ENCODE assay signal across 10 cellular contexts in genomic region chr15:31343831-31344230, GRCh38. TPM values are rescaled to one million over a fixed set of nuclear protein-coding genes. Genes with fewer than 3 reads are reported as not detected.
DNase-seq lines count a peak whose midpoint lies in the region; ATAC-seq and TF ChIP-seq lines count a peak whose summit lies in the region.
"Had no signal": no experiment of that assay in that cellular context is flagged by ENCODE, and none has a peak within 500 bp of the region (broad histone marks: within the 10 kb centered on the region; RNA-seq: fewer than 3 reads in every experiment).

No MANE protein-coding gene starts in this region.

- H3K4me1 Mint-ChIP-seq in activated naive CD4-positive, alpha-beta T cell treated with anti-CD3 and anti-CD28 coated beads, Interleukin-2, amount 50 U/mL, for 24 hours: peaks cover 99% of the 10 kb centered on the region
- H3K4me1 Mint-ChIP-seq in activated naive CD8-positive, alpha-beta T cell treated with anti-CD3 and anti-CD28 coated beads, Interleukin-2, amount 50 U/mL, for 24 hours: peaks cover 94% of the 10 kb centered on the region

- H3K4me1 ChIP-seq in muscle layer of duodenum (ENCODE audit: control insufficient read depth in 1 of 2, insufficient read depth in 2 of 2, low read length in 2 of 2) (peaks cover 42 to 72% of the 10 kb centered on the region in 2 donors), transverse colon (peaks cover 55 to 100% (median 82%) of the 10 kb centered on the region in 4 donors)

- TF ChIP-seq CTCF in transverse colon (IDR thresholded peaks at IDR 0.05): no peak

- peak overlapping the region; percentile 19 for H3K4me3 Mint-ChIP-seq in activated naive CD4-positive, alpha-beta T cell treated with anti-CD3 and anti-CD28 coated beads, Interleukin-2, amount 50 U/mL, for 24 hours
- H3K4me3 Mint-ChIP-seq in activated naive CD8-positive, alpha-beta T cell treated with anti-CD3 and anti-CD28 coated beads, Interleukin-2, amount 50 U/mL, for 24 hours: peak overlapping the region; percentile 42

- in situ Hi-C loops in transverse colon (cut with MboI; ENCODE audit: low pct_ligation_motif_present in 1 of 4, low pct_unique_long_range_greater_than_20kb in 1 of 4, low sequenced_read_pairs in 3 of 4): no loop called here

- no peak for DNase-seq in activated naive CD4-positive, alpha-beta T cell treated with anti-CD3 and anti-CD28 coated beads, Interleukin-2, amount 50 U/mL, for 16 hours
- no peak for DNase-seq in activated naive CD8-positive, alpha-beta T cell treated with anti-CD3 and anti-CD28 coated beads, Interleukin-2, amount 50 U/mL, for 24 hours
- DNase-seq in transverse colon (peak; percentile 18), foreskin melanocyte (no peak), D341Med (ENCODE audit: low spot score) (no peak)
- DNase-seq: NCI-H446 had no signal

- H3K9me3 Mint-ChIP-seq in activated naive CD4-positive, alpha-beta T cell treated with anti-CD3 and anti-CD28 coated beads, Interleukin-2, amount 50 U/mL, for 24 hours: no peaks in the 10 kb centered on the region
- no peaks in the 10 kb centered on the region for H3K9me3 Mint-ChIP-seq in activated naive CD8-positive, alpha-beta T cell treated with anti-CD3 and anti-CD28 coated beads, Interleukin-2, amount 50 U/mL, for 24 hours

- no peak for ATAC-seq in activated naive CD8-positive, alpha-beta T cell treated with anti-CD3 and anti-CD28 coated beads, Interleukin-2, amount 50 U/mL, for 24 hours
- ATAC-seq in GM19463 (IDR thresholded peaks at IDR 0.05; ENCODE audit: unreplicated experiment): no peak
- ATAC-seq: HCT116 had no signal

- H3K27me3 ChIP-seq in muscle layer of duodenum (ENCODE audit: low read depth, low read length) (no peaks in the 10 kb centered on the region), transverse colon (no peaks in the 10 kb centered on the region)

- H3K27ac ChIP-seq in muscle layer of duodenum (ENCODE audit: low read length): peak overlapping the region; percentile 23
- H3K27ac ChIP-seq in transverse colon: peak overlapping the region; percentile 78 to 86 (median 82)

- no peak for TF ChIP-seq EP300 in transverse colon (IDR thresholded peaks at IDR 0.05; ENCODE audit: low read depth)

- intact Hi-C loops in transverse colon (cut with DNase I; ENCODE audit: low total_unique reads): no loop called here

- no peaks in the 10 kb centered on the region for H3K36me3 Mint-ChIP-seq in activated naive CD4-positive, alpha-beta T cell treated with anti-CD3 and anti-CD28 coated beads, Interleukin-2, amount 50 U/mL, for 24 hours
- peaks cover 28% of the 10 kb centered on the region for H3K36me3 Mint-ChIP-seq in activated naive CD8-positive, alpha-beta T cell treated with anti-CD3 and anti-CD28 coated beads, Interleukin-2, amount 50 U/mL, for 24 hours (ENCODE audit: low read depth)

- peak overlapping the region; percentile 36 for H3K27ac Mint-ChIP-seq in activated naive CD4-positive, alpha-beta T cell treated with anti-CD3 and anti-CD28 coated beads, Interleukin-2, amount 50 U/mL, for 24 hours
- peak overlapping the region; percentile 96 for H3K27ac Mint-ChIP-seq in activated naive CD8-positive, alpha-beta T cell treated with anti-CD3 and anti-CD28 coated beads, Interleukin-2, amount 50 U/mL, for 24 hours

- no peak for TF ChIP-seq POLR2A in transverse colon (IDR thresholded peaks at IDR 0.05)

- H3K4me3 ChIP-seq in muscle layer of duodenum (ENCODE audit: low read depth in 1 of 2, low read length in 2 of 2) (no peak overlapping the region), transverse colon (no peak overlapping the region)

- H3K27me3 Mint-ChIP-seq in activated naive CD4-positive, alpha-beta T cell treated with anti-CD3 and anti-CD28 coated beads, Interleukin-2, amount 50 U/mL, for 24 hours: no peaks in the 10 kb centered on the region
- H3K27me3 Mint-ChIP-seq in activated naive CD8-positive, alpha-beta T cell treated with anti-CD3 and anti-CD28 coated beads, Interleukin-2, amount 50 U/mL, for 24 hours: no peaks in the 10 kb centered on the region

- H3K36me3 ChIP-seq in muscle layer of duodenum (ENCODE audit: control insufficient read depth in 1 of 2, insufficient read depth in 2 of 2, low read length in 2 of 2) (peaks cover 3 to 15% of the 10 kb centered on the region in 2 donors), transverse colon (no peaks in the 10 kb centered on the region)

- H3K9me3 ChIP-seq in muscle layer of duodenum (ENCODE audit: control insufficient read depth in 1 of 2, low read length in 2 of 2): no peaks in the 10 kb centered on the region
- no peaks in the 10 kb centered on the region for H3K9me3 ChIP-seq in transverse colon

- 65% methylated on average over 3 of the region's 5 CpGs; no CpG with 5 or more reads in 1 of the 2 donors for WGBS in transverse colon (ENCODE audit: low coverage in 1 of 2), 2 donors

RNA-seq across cellular contexts. Expression of gene KLF13, which starts 17.2 kb away (rescaled TPM):
- 10 to 100 TPM; 39.0 to 81.2 (median 68.8) TPM for total RNA-seq in transverse colon
